In genomic region chrX:71604141-71604540, GRCh38 we compare ENCODE assay signal across 25 cellular contexts. TPM values are rescaled to one million over a fixed set of nuclear protein-coding genes. Genes with fewer than 3 reads are reported as not detected.
A peak's percentile ranks its signal among the peaks of the same experiment; 100 is the strongest.
DNase-seq lines count a peak whose midpoint lies in the region; ATAC-seq, FAIRE-seq and TF ChIP-seq lines count a peak whose summit lies in the region.
"Had no signal": no experiment of that assay in that cellular context is flagged by ENCODE, and none has a peak within 500 bp of the region (broad histone marks: within the 10 kb centered on the region; RNA-seq: fewer than 3 reads in every experiment).

No MANE protein-coding gene starts in this region.

- POLR2A ChIA-PET in endothelial cell of umbilical vein (lab: Charles Lee), result no interaction called here

- H2AFZ ChIP-seq in endothelial cell of umbilical vein (ENCODE audit: low read depth, low read length), result no peak overlapping the region

- CTCF ChIA-PET in activated naive CD4-positive, alpha-beta T cell treated with anti-CD3 and anti-CD28 coated beads, Interleukin-2, amount 10 ng/mL, durations not matched to agents 7 days and 5 days (lab: Charles Lee), result no interaction called here
- CTCF ChIA-PET in endothelial cell of umbilical vein (lab: Charles Lee), result no interaction called here

- peak overlapping the region; percentile 84 to 91 for H3K27ac Mint-ChIP-seq in activated naive CD4-positive, alpha-beta T cell treated with anti-CD3 and anti-CD28 coated beads, Interleukin-2, amount 50 U/mL, for 72 hours
- no peak overlapping the region for H3K27ac Mint-ChIP-seq in activated naive CD4-positive, alpha-beta T cell treated with anti-CD3 and anti-CD28 coated beads, Interleukin-2, amount 10 ng/mL, durations not matched to agents 7 days and 5 days
- H3K27ac Mint-ChIP-seq in T-helper 17 cell, result peak overlapping the region; percentile 2
- H3K27ac Mint-ChIP-seq in stimulated activated effector memory CD8-positive, alpha-beta T cell treated with anti-CD3 and anti-CD28 coated beads, Interleukin-12 subunit alpha, Interleukin-12 subunit beta, amount 100 ng/mL, for 72 hours, result peak overlapping the region; percentile 90
- H3K27ac Mint-ChIP-seq: nephron; T-helper 1 cell treated with Interleukin-12 subunit alpha and Interleukin-12 subunit beta and Interleukin-4 antibody, amounts not matched to agents 30 μg/mL and 1 μg/mL, for 36 hours had no signal

- H3K27me3 ChIP-seq in endothelial cell of umbilical vein (ENCODE audit: control insufficient read depth in 2 of 2, insufficient read depth in 2 of 2, low read length in 2 of 2), result no peaks in the 10 kb centered on the region
- no peaks in the 10 kb centered on the region for H3K27me3 ChIP-seq in ovary
- H3K27me3 ChIP-seq: vagina had no signal

- TF ChIP-seq POLR2A in endothelial cell of umbilical vein (IDR thresholded peaks at IDR 0.05; ENCODE audit: low read depth, low read length) (no peak), ovary (IDR thresholded peaks at IDR 0.05) (no peak)

- H3K4me3 ChIP-seq in endothelial cell of umbilical vein (replicated peaks in 1 of 3; ENCODE audit: insufficient read depth in 1 of 3, low read depth in 1 of 3, low read length in 3 of 3) (no peak overlapping the region), ovary (no peak overlapping the region)
- H3K4me3 ChIP-seq: prostate gland, skin epidermis, vagina had no signal

- WGBS in ovary, 3 donors, result 91 to 92% (median 91%) methylated on average over 10 of the region's 10 CpGs

- no peak for TF ChIP-seq CTCF in endothelial cell of umbilical vein (IDR thresholded peaks at IDR 0.05; ENCODE audit: extremely low read depth in 1 of 2, insufficient read depth in 1 of 2, low read depth in 1 of 2, low read length in 2 of 2)
- TF ChIP-seq CTCF in ovary (IDR thresholded peaks at IDR 0.05), result no peak

- H3K4me1 ChIP-seq in endothelial cell of umbilical vein (ENCODE audit: control insufficient read depth, extremely low read depth, insufficient read depth, low read length) (peaks cover 27% of the 10 kb centered on the region), ovary (ENCODE audit: insufficient read depth) (no peaks in the 10 kb centered on the region)
- H3K4me1 ChIP-seq: prostate gland, vagina had no signal

- H3K9me3 ChIP-seq in T-helper 17 cell (ENCODE audit: control insufficient read depth, low read length, poor library complexity, severe bottlenecking), result peaks cover 6% of the 10 kb centered on the region
- no peaks in the 10 kb centered on the region for H3K9me3 ChIP-seq in endothelial cell of umbilical vein (replicated peaks; ENCODE audit: control insufficient read depth, insufficient read depth, low read length)
- no peaks in the 10 kb centered on the region for H3K9me3 ChIP-seq in ovary
- H3K9me3 ChIP-seq: prostate gland, vagina had no signal

- no peak overlapping the region for H3K9ac ChIP-seq in endothelial cell of umbilical vein (replicated peaks; ENCODE audit: extremely low read depth, insufficient read depth, low read length)

- peak overlapping the region; percentile 18 for H3K4me2 ChIP-seq in endothelial cell of umbilical vein (ENCODE audit: insufficient read depth, low read length)

- dilution Hi-C loops in endothelial cell of umbilical vein (cut with MboI; ENCODE audit: extremely low pct_ligation_motif_present, low sequenced_read_pairs), result no loop called here

- H3K36me3 ChIP-seq in endothelial cell of umbilical vein (ENCODE audit: control insufficient read depth in 2 of 2, extremely low read depth in 1 of 2, insufficient read depth in 2 of 2, low read length in 2 of 2) (peaks cover 0 to 9% of the 10 kb centered on the region in 2 experiments), ovary (no peaks in the 10 kb centered on the region)
- H3K36me3 ChIP-seq: prostate gland had no signal

- no peak for ATAC-seq in activated naive CD4-positive, alpha-beta T cell treated with anti-CD3 and anti-CD28 coated beads, Interleukin-2, amount 50 U/mL, for 72 hours
- ATAC-seq in T-helper 17 cell, result no peak
- no peak for ATAC-seq in stimulated activated effector memory CD8-positive, alpha-beta T cell treated with anti-CD3 and anti-CD28 coated beads, Interleukin-12 subunit alpha, Interleukin-12 subunit beta, amount 100 ng/mL, for 72 hours
- ATAC-seq: HepG2 had no signal

- peaks cover 50% of the 10 kb centered on the region for H3K4me1 Mint-ChIP-seq in activated naive CD4-positive, alpha-beta T cell treated with anti-CD3 and anti-CD28 coated beads, Interleukin-2, amount 10 ng/mL, durations not matched to agents 7 days and 5 days
- peaks cover 26% of the 10 kb centered on the region for H3K4me1 Mint-ChIP-seq in T-helper 17 cell
- H3K4me1 Mint-ChIP-seq in stimulated activated effector memory CD8-positive, alpha-beta T cell treated with anti-CD3 and anti-CD28 coated beads, Interleukin-12 subunit alpha, Interleukin-12 subunit beta, amount 100 ng/mL, for 72 hours, result peaks cover 38% of the 10 kb centered on the region
- H3K4me1 Mint-ChIP-seq: CD14-positive monocyte, nephron had no signal

- no peaks in the 10 kb centered on the region for H3K9me1 ChIP-seq in endothelial cell of umbilical vein (replicated peaks; ENCODE audit: control insufficient read depth, extremely low read depth, insufficient read depth, low read length)

- no TSS peak for BruUV-seq in endothelial cell of umbilical vein (replicated peaks; lab: Mats Ljungman, UMichigan)

- no peak overlapping the region for H3K4me3 Mint-ChIP-seq in activated naive CD4-positive, alpha-beta T cell treated with anti-CD3 and anti-CD28 coated beads, Interleukin-2, amount 10 ng/mL, durations not matched to agents 7 days and 5 days
- no peak overlapping the region for H3K4me3 Mint-ChIP-seq in T-helper 17 cell
- no peak overlapping the region for H3K4me3 Mint-ChIP-seq in stimulated activated effector memory CD8-positive, alpha-beta T cell treated with anti-CD3 and anti-CD28 coated beads, Interleukin-12 subunit alpha, Interleukin-12 subunit beta, amount 100 ng/mL, for 72 hours
- H3K4me3 Mint-ChIP-seq: CD14-positive monocyte; nephron; T-helper 1 cell treated with Interleukin-12 subunit alpha and Interleukin-12 subunit beta and Interleukin-4 antibody, amounts not matched to agents 30 μg/mL and 1 μg/mL, for 36 hours had no signal

- FAIRE-seq in endothelial cell of umbilical vein (lab: Jason Lieb, UNC), result no peak
- FAIRE-seq: colon, GM12892, HepG2 had no signal

- H3K79me2 ChIP-seq in endothelial cell of umbilical vein (ENCODE audit: control insufficient read depth, insufficient read depth, low read length), result no peaks in the 10 kb centered on the region

- TF ChIP-seq EP300 in ovary (IDR thresholded peaks at IDR 0.05), result no peak

- H3K27ac ChIP-seq in endothelial cell of umbilical vein (ENCODE audit: insufficient read depth, low read depth, low read length) (peak overlapping the region; percentile 39), ovary (no peak overlapping the region)
- H3K27ac ChIP-seq: prostate gland, skin epidermis, vagina had no signal

- no peaks in the 10 kb centered on the region for H4K20me1 ChIP-seq in endothelial cell of umbilical vein (replicated peaks; ENCODE audit: control insufficient read depth, extremely low read depth, insufficient read depth, low read length)

- no peak for DNase-seq in activated naive CD4-positive, alpha-beta T cell treated with anti-CD3 and anti-CD28 coated beads, Interleukin-2, amount 50 U/mL, for 72 hours (ENCODE audit: low spot score in 2 of 2)
- DNase-seq in activated naive CD4-positive, alpha-beta T cell treated with anti-CD3 and anti-CD28 coated beads, Interleukin-2, amount 10 ng/mL, durations not matched to agents 7 days and 5 days, result no peak
- no peak for DNase-seq in T-helper 17 cell
- no peak for DNase-seq in endothelial cell of umbilical vein (ENCODE audit: low read depth, low spot score)
- DNase-seq in stimulated activated effector memory CD8-positive, alpha-beta T cell treated with anti-CD3 and anti-CD28 coated beads, Interleukin-12 subunit alpha, Interleukin-12 subunit beta, amount 100 ng/mL, for 72 hours (ENCODE audit: low spot score in 2 of 2), result no peak
- no peak for DNase-seq in ovary
- no peak for DNase-seq in H4 (ENCODE audit: low spot score)
- no peak for DNase-seq in stimulated activated CD4-positive, alpha-beta T cell treated with anti-CD3 and anti-CD28 coated beads, Interleukin-15, amount 100 ng/mL, for 24 hours
- DNase-seq: ACHN; DMS153; foreskin melanocyte; kidney glomerular epithelial cell; SHP77; stimulated activated CD4-positive, alpha-beta T cell treated with anti-CD3 and anti-CD28 coated beads, Interleukin-4, amount 100 ng/mL, for 24 hours had no signal

- no peaks in the 10 kb centered on the region for H3K27me3 Mint-ChIP-seq in activated naive CD4-positive, alpha-beta T cell treated with anti-CD3 and anti-CD28 coated beads, Interleukin-2, amount 10 ng/mL, durations not matched to agents 7 days and 5 days
- no peaks in the 10 kb centered on the region for H3K27me3 Mint-ChIP-seq in T-helper 17 cell

- peaks cover 15 to 16% of the 10 kb centered on the region in 2 donors for H3K9me3 Mint-ChIP-seq in activated naive CD4-positive, alpha-beta T cell treated with anti-CD3 and anti-CD28 coated beads, Interleukin-2, amount 50 U/mL, for 72 hours
- H3K9me3 Mint-ChIP-seq in activated naive CD4-positive, alpha-beta T cell treated with anti-CD3 and anti-CD28 coated beads, Interleukin-2, amount 10 ng/mL, durations not matched to agents 7 days and 5 days, result no peaks in the 10 kb centered on the region
- H3K9me3 Mint-ChIP-seq in stimulated activated effector memory CD8-positive, alpha-beta T cell treated with anti-CD3 and anti-CD28 coated beads, Interleukin-12 subunit alpha, Interleukin-12 subunit beta, amount 100 ng/mL, for 72 hours, result no peaks in the 10 kb centered on the region
- H3K9me3 Mint-ChIP-seq: T-helper 1 cell treated with Interleukin-12 subunit alpha and Interleukin-12 subunit beta and Interleukin-4 antibody, amounts not matched to agents 30 μg/mL and 1 μg/mL, for 36 hours had no signal

- intact Hi-C loops in endothelial cell of umbilical vein (cut with micrococcal nuclease), result no loop called here
- intact Hi-C loops in ovary (cut with DNase I), result no loop called here

- peaks cover 42 to 67% of the 10 kb centered on the region in 2 donors for H3K36me3 Mint-ChIP-seq in activated naive CD4-positive, alpha-beta T cell treated with anti-CD3 and anti-CD28 coated beads, Interleukin-2, amount 50 U/mL, for 72 hours
- H3K36me3 Mint-ChIP-seq in activated naive CD4-positive, alpha-beta T cell treated with anti-CD3 and anti-CD28 coated beads, Interleukin-2, amount 10 ng/mL, durations not matched to agents 7 days and 5 days, result peaks cover 74% of the 10 kb centered on the region
- peaks cover 6% of the 10 kb centered on the region for H3K36me3 Mint-ChIP-seq in T-helper 17 cell (ENCODE audit: low read depth)
- H3K36me3 Mint-ChIP-seq in stimulated activated effector memory CD8-positive, alpha-beta T cell treated with anti-CD3 and anti-CD28 coated beads, Interleukin-12 subunit alpha, Interleukin-12 subunit beta, amount 100 ng/mL, for 72 hours, result peaks cover 96% of the 10 kb centered on the region

RNA-seq across cellular contexts. Expression of gene CXCR3, which starts 14.2 kb away (rescaled TPM):
- total RNA-seq in activated naive CD4-positive, alpha-beta T cell treated with anti-CD3 and anti-CD28 coated beads, Interleukin-2, amount 50 U/mL, for 72 hours, result 10 to 100 TPM in 1 of 2 donors, 1 to 10 TPM in 1; 6.8 to 43.0 TPM
- 1 to 10 TPM; 3.1 to 5.8 TPM for total RNA-seq in T-helper 17 cell
- total RNA-seq in endothelial cell of umbilical vein, result not detected in 2 replicates
- polyA plus RNA-seq in endothelial cell of umbilical vein, result not detected in 2 replicates
- polyA plus RNA-seq in endothelial cell of umbilical vein (2011; cell fraction: cytosol; rRNA removed), result not detected in 2 replicates
- not detected in 2 replicates for polyA plus RNA-seq in endothelial cell of umbilical vein (2011; cell fraction: nucleus; rRNA removed)
- not detected in 2 replicates for polyA plus RNA-seq in endothelial cell of umbilical vein (2012)
- not detected in 2 replicates for polyA minus RNA-seq in endothelial cell of umbilical vein
- polyA minus RNA-seq in endothelial cell of umbilical vein (2011; cell fraction: cytosol; rRNA and poly(A)+ RNA removed), result not detected
- polyA minus RNA-seq in endothelial cell of umbilical vein (2011; cell fraction: nucleus; rRNA and poly(A)+ RNA removed), result not detected in 2 replicates
- total RNA-seq in ovary, result under 1 TPM in 5 of 7 donors, not detected in 2; 0.12 to 0.34 (median 0.20) TPM
- under 1 TPM in 1 of 2 donors, not detected in 1; 0.08 TPM for polyA plus RNA-seq in ovary
- total RNA-seq in H4 (2014; rRNA removed; shearing (Covaris generic)), result not detected in 2 replicates
- total RNA-seq: MCF 10A, temporal lobe, vagina had no signal
- polyA plus RNA-seq: HepG2 had no signal

RNA-seq across cellular contexts. Expression of gene GCNA, which starts 25.9 kb away (rescaled TPM):
- 1 to 10 TPM; 4.1 to 6.0 TPM for total RNA-seq in activated naive CD4-positive, alpha-beta T cell treated with anti-CD3 and anti-CD28 coated beads, Interleukin-2, amount 50 U/mL, for 72 hours
- 1 to 10 TPM; 1.2 to 1.3 TPM for total RNA-seq in T-helper 17 cell
- 2.3 and 4.0 TPM in 2 replicates for total RNA-seq in endothelial cell of umbilical vein
- 0.92 and 1.0 TPM in 2 replicates for polyA plus RNA-seq in endothelial cell of umbilical vein
- polyA plus RNA-seq in endothelial cell of umbilical vein (2011; cell fraction: cytosol; rRNA removed), result 0.39 and 0.56 TPM in 2 replicates
- 6.8 and 6.9 TPM in 2 replicates for polyA plus RNA-seq in endothelial cell of umbilical vein (2011; cell fraction: nucleus; rRNA removed)
- polyA plus RNA-seq in endothelial cell of umbilical vein (2012), result 0.71 and 0.79 TPM in 2 replicates
- polyA minus RNA-seq in endothelial cell of umbilical vein, result 2.1 and 2.9 TPM in 2 replicates
- polyA minus RNA-seq in endothelial cell of umbilical vein (2011; cell fraction: cytosol; rRNA and poly(A)+ RNA removed), result not detected
- polyA minus RNA-seq in endothelial cell of umbilical vein (2011; cell fraction: nucleus; rRNA and poly(A)+ RNA removed), result 3.4 and 3.5 TPM in 2 replicates
- total RNA-seq in ovary, result 1 to 10 TPM in 3 of 7 donors, under 1 TPM in 4; 0.46 to 2.3 (median 0.92) TPM
- polyA plus RNA-seq in ovary, result 1 to 10 TPM in 1 of 2 donors, under 1 TPM in 1; 0.98 to 1.4 TPM
- total RNA-seq in H4 (2014; rRNA removed; shearing (Covaris generic)), result 1.0 and 1.2 TPM in 2 replicates
